In the genomic region with DNA sequence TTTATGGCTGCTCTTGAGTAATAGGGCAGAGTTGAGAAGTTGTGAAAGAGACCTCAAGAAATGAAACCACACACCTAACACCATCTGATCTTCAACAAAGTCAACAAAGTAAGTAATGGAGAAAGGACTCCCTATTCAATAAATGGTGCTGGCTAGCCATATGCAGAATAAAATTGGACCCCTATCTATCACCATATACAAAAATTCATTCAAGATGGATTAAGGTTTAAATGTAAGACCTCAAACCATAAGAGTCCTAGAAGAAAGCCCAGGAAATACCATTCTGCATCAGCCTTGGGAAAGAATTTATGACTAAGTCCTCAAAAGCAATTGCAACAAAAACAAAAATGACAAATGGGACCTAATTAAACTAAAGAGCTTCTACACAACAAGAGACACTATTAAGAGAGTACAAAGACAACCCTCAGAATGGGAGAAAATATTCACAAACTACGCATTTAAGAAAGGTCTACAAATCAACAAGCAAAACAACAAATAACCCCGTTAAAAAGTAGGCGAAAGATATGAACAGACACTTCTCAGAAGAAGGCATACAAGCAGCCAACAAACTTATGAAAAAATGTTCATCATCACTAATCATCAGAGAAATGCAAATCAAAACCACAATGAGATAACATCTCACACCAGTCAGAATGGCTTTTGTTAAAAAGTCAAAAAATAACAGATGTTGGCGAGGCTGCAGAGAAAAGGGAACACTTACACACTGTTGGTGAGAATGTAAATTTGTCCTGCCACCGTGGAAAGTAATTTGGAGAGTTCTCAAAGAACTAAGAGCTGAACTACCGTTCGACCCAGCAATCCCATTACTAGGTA, we compare ENCODE assay signal across 10 cellular contexts. TPM values are rescaled to one million over a fixed set of nuclear protein-coding genes. Genes with fewer than 3 reads are reported as not detected.
DNase-seq lines count a peak whose midpoint lies in the region; ATAC-seq and TF ChIP-seq lines count a peak whose summit lies in the region.
"Had no signal": no experiment of that assay in that cellular context is flagged by ENCODE, and none has a peak within 500 bp of the region (broad histone marks: within the 10 kb centered on the region; RNA-seq: fewer than 3 reads in every experiment).

No MANE protein-coding gene starts in this region.

- H3K9me3 ChIP-seq in thyroid gland: no peaks in the 10 kb centered on the region
- no peaks in the 10 kb centered on the region for H3K9me3 ChIP-seq in gastroesophageal sphincter

- H3K4me3 Mint-ChIP-seq in activated T-cell treated with anti-CD3 and anti-CD28 coated beads, Interleukin-2, amount 50 U/mL, for 24 hours: peak overlapping the region; percentile 64

- ATAC-seq in gastroesophageal sphincter (no peak), HG03469 (IDR thresholded peaks at IDR 0.05; ENCODE audit: unreplicated experiment) (no peak)

- no peak for TF ChIP-seq EP300 in gastroesophageal sphincter (IDR thresholded peaks at IDR 0.05)

- WGBS in thyroid gland, 2 donors: 64 to 74% methylated on average over 7 of the region's 7 CpGs
- whole genome bisulfite sequencing in gastroesophageal sphincter (ENCODE audit: low coverage in 1 of 2), 2 donors: 60 to 87% methylated on average over 6 to 7 of the region's 7 CpGs

- H3K4me1 ChIP-seq in thyroid gland (peaks cover 52 to 63% of the 10 kb centered on the region in 2 donors), gastroesophageal sphincter (peaks cover 0 to 74% (median 12%) of the 10 kb centered on the region in 3 donors)

- no peaks in the 10 kb centered on the region for H3K27me3 ChIP-seq in thyroid gland
- no peaks in the 10 kb centered on the region for H3K27me3 ChIP-seq in gastroesophageal sphincter
- H3K27me3 ChIP-seq: BLaER1 had no signal

- peak overlapping the region; percentile 82 for H3K27ac ChIP-seq in epithelial cell of prostate
- peak overlapping the region in 2 of 3 donors; percentile 12 to 21 for H3K27ac ChIP-seq in thyroid gland
- peak overlapping the region in 2 of 4 donors; percentile 1 to 24 for H3K27ac ChIP-seq in gastroesophageal sphincter
- H3K27ac ChIP-seq: BLaER1 had no signal

- no peaks in the 10 kb centered on the region for H3K9me3 Mint-ChIP-seq in activated T-cell treated with anti-CD3 and anti-CD28 coated beads, Interleukin-2, amount 50 U/mL, for 24 hours

- peaks cover 76% of the 10 kb centered on the region for H3K4me1 Mint-ChIP-seq in activated T-cell treated with anti-CD3 and anti-CD28 coated beads, Interleukin-2, amount 50 U/mL, for 24 hours (ENCODE audit: low read depth)

- H3K36me3 ChIP-seq in thyroid gland: no peaks in the 10 kb centered on the region
- H3K36me3 ChIP-seq in gastroesophageal sphincter: no peaks in the 10 kb centered on the region

- H3K4me3 ChIP-seq in thyroid gland (replicated peaks in 1 of 3): peak overlapping the region in 1 of 3 donors; percentile 7
- peak overlapping the region in 1 of 2 donors; percentile 92 for H3K4me3 ChIP-seq in gastroesophageal sphincter
- H3K4me3 ChIP-seq: BLaER1 had no signal

- intact Hi-C loops in thyroid gland (cut with DNase I): no loop called here

- DNase-seq in activated T-cell treated with anti-CD3 and anti-CD28 coated beads, Interleukin-2, amount 50 U/mL, for 24 hours: no peak
- no peak for DNase-seq in activated T-cell treated with anti-CD3 and anti-CD28 coated beads, Interleukin-2, amount 50 U/mL, for 48 hours
- DNase-seq in SKM-1 (lab: John Stamatoyannopoulos, UW; ENCODE audit: unreplicated experiment) (peak; percentile 74), epithelial cell of prostate (ENCODE audit: low read depth, low spot score) (peak; percentile 36), thyroid gland (no peak), putamen (ENCODE audit: low spot score) (no peak)
- DNase-seq: NCI-H526 treated with DMSO at 0.1 percent for 48 hours had no signal

- peaks cover 22% of the 10 kb centered on the region for H3K36me3 Mint-ChIP-seq in activated T-cell treated with anti-CD3 and anti-CD28 coated beads, Interleukin-2, amount 50 U/mL, for 24 hours (ENCODE audit: low read depth)

- TF ChIP-seq POLR2A in thyroid gland (IDR thresholded peaks at IDR 0.05) (no peak), gastroesophageal sphincter (IDR thresholded peaks at IDR 0.05) (no peak)

- peak overlapping the region; percentile 93 for H3K27ac Mint-ChIP-seq in activated T-cell treated with anti-CD3 and anti-CD28 coated beads, Interleukin-2, amount 50 U/mL, for 24 hours

- TF ChIP-seq CTCF in thyroid gland (IDR thresholded peaks at IDR 0.05) (no peak), gastroesophageal sphincter (IDR thresholded peaks at IDR 0.05) (no peak)

- H3K27me3 Mint-ChIP-seq in activated T-cell treated with anti-CD3 and anti-CD28 coated beads, Interleukin-2, amount 50 U/mL, for 24 hours: no peaks in the 10 kb centered on the region

RNA-seq across cellular contexts. Expression of a gene that starts 4.0 kb away (rescaled TPM):
- total RNA-seq in thyroid gland: 10 to 100 TPM; 28.1 to 68.0 (median 46.5) TPM
- total RNA-seq in gastroesophageal sphincter: 10 to 100 TPM; 20.8 to 31.7 (median 23.4) TPM

RNA-seq across cellular contexts. Expression of a gene that starts 34.1 kb away (rescaled TPM):
- total RNA-seq in thyroid gland: 10 to 100 TPM; 16.4 to 23.9 (median 18.2) TPM
- total RNA-seq in gastroesophageal sphincter: 10 to 100 TPM in 1 of 4 donors, 1 to 10 TPM in 3; 5.9 to 17.1 (median 6.9) TPM

Comparison
In these comparisons a context has a peak if more than half of its experiments do, and no peak if none do; other contexts are left out.
1. DNase-seq: peak in SKM-1 (single experiment) and epithelial cell of prostate (single experiment); none in activated T-cell treated with anti-CD3 and anti-CD28 coated beads, Interleukin-2, amount 50 U/mL, for 24 hours (single experiment), activated T-cell treated with anti-CD3 and anti-CD28 coated beads, Interleukin-2, amount 50 U/mL, for 48 hours (0 of 2), thyroid gland (0 of 2) and putamen (single experiment).